ENCODE assay signal across 1 cellular context in genomic region chr11:113875414-113876073, GRCh38.
TF ChIP-seq lines count a peak whose summit lies in the region.

A gene with protein sequence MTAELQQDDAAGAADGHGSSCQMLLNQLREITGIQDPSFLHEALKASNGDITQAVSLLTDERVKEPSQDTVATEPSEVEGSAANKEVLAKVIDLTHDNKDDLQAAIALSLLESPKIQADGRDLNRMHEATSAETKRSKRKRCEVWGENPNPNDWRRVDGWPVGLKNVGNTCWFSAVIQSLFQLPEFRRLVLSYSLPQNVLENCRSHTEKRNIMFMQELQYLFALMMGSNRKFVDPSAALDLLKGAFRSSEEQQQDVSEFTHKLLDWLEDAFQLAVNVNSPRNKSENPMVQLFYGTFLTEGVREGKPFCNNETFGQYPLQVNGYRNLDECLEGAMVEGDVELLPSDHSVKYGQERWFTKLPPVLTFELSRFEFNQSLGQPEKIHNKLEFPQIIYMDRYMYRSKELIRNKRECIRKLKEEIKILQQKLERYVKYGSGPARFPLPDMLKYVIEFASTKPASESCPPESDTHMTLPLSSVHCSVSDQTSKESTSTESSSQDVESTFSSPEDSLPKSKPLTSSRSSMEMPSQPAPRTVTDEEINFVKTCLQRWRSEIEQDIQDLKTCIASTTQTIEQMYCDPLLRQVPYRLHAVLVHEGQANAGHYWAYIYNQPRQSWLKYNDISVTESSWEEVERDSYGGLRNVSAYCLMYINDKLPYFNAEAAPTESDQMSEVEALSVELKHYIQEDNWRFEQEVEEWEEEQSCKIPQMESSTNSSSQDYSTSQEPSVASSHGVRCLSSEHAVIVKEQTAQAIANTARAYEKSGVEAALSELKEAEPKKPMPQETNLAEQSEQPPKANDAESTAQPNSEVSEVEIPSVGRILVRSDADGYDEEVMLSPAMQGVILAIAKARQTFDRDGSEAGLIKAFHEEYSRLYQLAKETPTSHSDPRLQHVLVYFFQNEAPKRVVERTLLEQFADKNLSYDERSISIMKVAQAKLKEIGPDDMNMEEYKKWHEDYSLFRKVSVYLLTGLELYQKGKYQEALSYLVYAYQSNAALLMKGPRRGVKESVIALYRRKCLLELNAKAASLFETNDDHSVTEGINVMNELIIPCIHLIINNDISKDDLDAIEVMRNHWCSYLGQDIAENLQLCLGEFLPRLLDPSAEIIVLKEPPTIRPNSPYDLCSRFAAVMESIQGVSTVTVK (minus strand): TSS chr11:113875572. CDS start chr11:113875501, 71 bp downstream.

TF ChIP-seq in HepG2, 621 proteins besides CTCF, POLR2A, EP300 and RAD21 (continued from another document and continues in another):
- TF ChIP-seq ZNF124 (CRISPR knock-in tag; IDR thresholded peaks at IDR 0.05) (peak; percentile 79; the same call in 1 of the 2 replicates), ZNF724P (CRISPR knock-in tag; IDR thresholded peaks at IDR 0.05; ENCODE audit: borderline replicate concordance) (peak; percentile 74; the same call in 1 of the 2 replicates), ZNF451 (CRISPR knock-in tag; IDR thresholded peaks at IDR 0.05) (no peak), SP2 (CRISPR knock-in tag; IDR thresholded peaks at IDR 0.05) (no peak), KLF16 (CRISPR knock-in tag; IDR thresholded peaks at IDR 0.05) (0 out of 4 replicates have a peak, but pooled peaks of 1 of the 2 experiments have one; percentile 15), ESRRA (CRISPR knock-in tag; IDR thresholded peaks at IDR 0.05; ENCODE audit: low read depth) (peak; percentile 61; the same call in 1 of the 2 replicates), FOXK1 (CRISPR knock-in tag; IDR thresholded peaks at IDR 0.05; ENCODE audit: borderline replicate concordance, low read depth) (peak; percentile 57; the same call in 1 of the 2 replicates), THAP11 (CRISPR knock-in tag; IDR thresholded peaks at IDR 0.05) (peak; percentile 75), ZNF33B (CRISPR knock-in tag; IDR thresholded peaks at IDR 0.05) (no peak), ELF1 (CRISPR knock-in tag; IDR thresholded peaks at IDR 0.05) (peak; percentile 43; the same call in 1 of the 2 replicates), ZNF350 (CRISPR knock-in tag; IDR thresholded peaks at IDR 0.05; ENCODE audit: borderline replicate concordance, low read depth) (peak; percentile 48; the same call in 1 of the 2 replicates), ZNF740 (CRISPR knock-in tag; IDR thresholded peaks at IDR 0.05) (no peak), ZNF574 (CRISPR knock-in tag; IDR thresholded peaks at IDR 0.05) (peak; percentile 84), ASH2L (IDR thresholded peaks at IDR 0.05; ENCODE audit: insufficient read length, low read depth, low read length) (peak; percentile 13), POGZ (CRISPR knock-in tag; IDR thresholded peaks at IDR 0.05) (peak; percentile 76), SYNCRIP (IDR thresholded peaks at IDR 0.05; ENCODE audit: insufficient read depth, low read depth, low read length) (no peak), ZNF598 (CRISPR knock-in tag; IDR thresholded peaks at IDR 0.05; ENCODE audit: borderline replicate concordance) (no peak), ISL2 (CRISPR knock-in tag; IDR thresholded peaks at IDR 0.05) (peak; percentile 58), ZNF543 (CRISPR knock-in tag; IDR thresholded peaks at IDR 0.05) (peak; percentile 59; the same call in 1 of the 2 replicates), REST (IDR thresholded peaks at IDR 0.05; ENCODE audit: borderline replicate concordance in 1 of 2, low read depth in 1 of 2, low read length in 2 of 2) (peak in 1 of 2 experiments; percentile 41; a peak in 1 of 4 replicates), ZNF441 (CRISPR knock-in tag; IDR thresholded peaks at IDR 0.05; ENCODE audit: borderline replicate concordance) (peak; percentile 20; the same call in 1 of the 2 replicates), ZBTB49 (CRISPR knock-in tag; IDR thresholded peaks at IDR 0.05; ENCODE audit: borderline replicate concordance) (no peak), CENPT (CRISPR knock-in tag; IDR thresholded peaks at IDR 0.05; ENCODE audit: low read depth) (no peak), YEATS4 (CRISPR knock-in tag; IDR thresholded peaks at IDR 0.05; ENCODE audit: borderline replicate concordance) (peak; percentile 82; the same call in 1 of the 2 replicates), IRF2 (CRISPR knock-in tag; IDR thresholded peaks at IDR 0.05) (peak; percentile 77), KDM6A (CRISPR knock-in tag; IDR thresholded peaks at IDR 0.05; ENCODE audit: low read depth) (no peak), SIN3A (IDR thresholded peaks at IDR 0.05; ENCODE audit: borderline replicate concordance, low read depth, low read length) (peak; percentile 65; the same call in 1 of the 2 replicates), ZNF557 (CRISPR knock-in tag; IDR thresholded peaks at IDR 0.05) (no peak), ERF (CRISPR knock-in tag; IDR thresholded peaks at IDR 0.05) (peak; percentile 40; the same call in 1 of the 2 replicates), HNF4G (IDR thresholded peaks at IDR 0.05; ENCODE audit: borderline replicate concordance, low read depth, low read length) (no peak), HNF4G (CRISPR knock-in tag; IDR thresholded peaks at IDR 0.05; ENCODE audit: borderline replicate concordance, low read depth) (no peak), KLF15 (CRISPR knock-in tag; IDR thresholded peaks at IDR 0.05; ENCODE audit: borderline replicate concordance) (no peak), ARHGAP35 (CRISPR knock-in tag; IDR thresholded peaks at IDR 0.05; ENCODE audit: borderline replicate concordance) (0 out of 2 replicates have a peak, but pooled peaks have one; percentile 27), ZNF329 (CRISPR knock-in tag; IDR thresholded peaks at IDR 0.05; ENCODE audit: low read depth) (0 out of 2 replicates have a peak, but pooled peaks have one; percentile 45), FOXK2 (IDR thresholded peaks at IDR 0.05) (0 out of 2 replicates have a peak, but pooled peaks have one; percentile 9), PHF20 (CRISPR knock-in tag; IDR thresholded peaks at IDR 0.05) (peak; percentile 66), RARA (CRISPR knock-in tag; IDR thresholded peaks at IDR 0.05) (0 out of 2 replicates have a peak, but pooled peaks have one; percentile 18)
- TF ChIP-seq, protein P1, sequence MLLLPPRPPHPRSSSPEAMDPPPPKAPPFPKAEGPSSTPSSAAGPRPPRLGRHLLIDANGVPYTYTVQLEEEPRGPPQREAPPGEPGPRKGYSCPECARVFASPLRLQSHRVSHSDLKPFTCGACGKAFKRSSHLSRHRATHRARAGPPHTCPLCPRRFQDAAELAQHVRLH (CRISPR knock-in tag; IDR thresholded peaks at IDR 0.05; ENCODE audit: borderline replicate concordance, low read depth) = peak; percentile 69; the same call in 1 of the 2 replicates
- TF ChIP-seq, protein P2, sequence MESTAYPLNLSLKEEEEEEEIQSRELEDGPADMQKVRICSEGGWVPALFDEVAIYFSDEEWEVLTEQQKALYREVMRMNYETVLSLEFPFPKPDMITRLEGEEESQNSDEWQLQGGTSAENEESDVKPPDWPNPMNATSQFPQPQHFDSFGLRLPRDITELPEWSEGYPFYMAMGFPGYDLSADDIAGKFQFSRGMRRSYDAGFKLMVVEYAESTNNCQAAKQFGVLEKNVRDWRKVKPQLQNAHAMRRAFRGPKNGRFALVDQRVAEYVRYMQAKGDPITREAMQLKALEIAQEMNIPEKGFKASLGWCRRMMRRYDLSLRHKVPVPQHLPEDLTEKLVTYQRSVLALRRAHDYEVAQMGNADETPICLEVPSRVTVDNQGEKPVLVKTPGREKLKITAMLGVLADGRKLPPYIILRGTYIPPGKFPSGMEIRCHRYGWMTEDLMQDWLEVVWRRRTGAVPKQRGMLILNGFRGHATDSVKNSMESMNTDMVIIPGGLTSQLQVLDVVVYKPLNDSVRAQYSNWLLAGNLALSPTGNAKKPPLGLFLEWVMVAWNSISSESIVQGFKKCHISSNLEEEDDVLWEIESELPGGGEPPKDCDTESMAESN (CRISPR knock-in tag; conservative IDR thresholded peaks at IDR 0.05) = no peak; the same call in 1 of the 2 replicates
- TF ChIP-seq, protein P3, sequence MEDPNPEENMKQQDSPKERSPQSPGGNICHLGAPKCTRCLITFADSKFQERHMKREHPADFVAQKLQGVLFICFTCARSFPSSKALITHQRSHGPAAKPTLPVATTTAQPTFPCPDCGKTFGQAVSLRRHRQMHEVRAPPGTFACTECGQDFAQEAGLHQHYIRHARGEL (CRISPR knock-in tag; IDR thresholded peaks at IDR 0.05) = no peak
- TF ChIP-seq, protein P4, sequence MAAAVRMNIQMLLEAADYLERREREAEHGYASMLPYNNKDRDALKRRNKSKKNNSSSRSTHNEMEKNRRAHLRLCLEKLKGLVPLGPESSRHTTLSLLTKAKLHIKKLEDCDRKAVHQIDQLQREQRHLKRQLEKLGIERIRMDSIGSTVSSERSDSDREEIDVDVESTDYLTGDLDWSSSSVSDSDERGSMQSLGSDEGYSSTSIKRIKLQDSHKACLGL (CRISPR knock-in tag; IDR thresholded peaks at IDR 0.05) = peak; percentile 75
- TF ChIP-seq, protein P5, sequence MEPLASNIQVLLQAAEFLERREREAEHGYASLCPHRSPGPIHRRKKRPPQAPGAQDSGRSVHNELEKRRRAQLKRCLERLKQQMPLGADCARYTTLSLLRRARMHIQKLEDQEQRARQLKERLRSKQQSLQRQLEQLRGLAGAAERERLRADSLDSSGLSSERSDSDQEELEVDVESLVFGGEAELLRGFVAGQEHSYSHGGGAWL (CRISPR knock-in tag; IDR thresholded peaks at IDR 0.05) = 0 out of 2 replicates have a peak, but pooled peaks have one; percentile 27
- TF ChIP-seq, protein P6, sequence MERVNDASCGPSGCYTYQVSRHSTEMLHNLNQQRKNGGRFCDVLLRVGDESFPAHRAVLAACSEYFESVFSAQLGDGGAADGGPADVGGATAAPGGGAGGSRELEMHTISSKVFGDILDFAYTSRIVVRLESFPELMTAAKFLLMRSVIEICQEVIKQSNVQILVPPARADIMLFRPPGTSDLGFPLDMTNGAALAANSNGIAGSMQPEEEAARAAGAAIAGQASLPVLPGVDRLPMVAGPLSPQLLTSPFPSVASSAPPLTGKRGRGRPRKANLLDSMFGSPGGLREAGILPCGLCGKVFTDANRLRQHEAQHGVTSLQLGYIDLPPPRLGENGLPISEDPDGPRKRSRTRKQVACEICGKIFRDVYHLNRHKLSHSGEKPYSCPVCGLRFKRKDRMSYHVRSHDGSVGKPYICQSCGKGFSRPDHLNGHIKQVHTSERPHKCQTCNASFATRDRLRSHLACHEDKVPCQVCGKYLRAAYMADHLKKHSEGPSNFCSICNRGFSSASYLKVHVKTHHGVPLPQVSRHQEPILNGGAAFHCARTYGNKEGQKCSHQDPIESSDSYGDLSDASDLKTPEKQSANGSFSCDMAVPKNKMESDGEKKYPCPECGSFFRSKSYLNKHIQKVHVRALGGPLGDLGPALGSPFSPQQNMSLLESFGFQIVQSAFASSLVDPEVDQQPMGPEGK (CRISPR knock-in tag; IDR thresholded peaks at IDR 0.05) = no peak
